28 cellular contexts compared by ENCODE assay signal in genomic region chr1:5809207-5809788, GRCh38.
"Had no signal": no experiment of that assay in that cellular context is flagged by ENCODE, and none has a peak within 500 bp of the region (broad histone marks: within the 10 kb centered on the region; RNA-seq: fewer than 3 reads in every experiment).

No MANE protein-coding gene starts in this region.

- ATAC-seq: activated CD8-positive, alpha-beta T cell treated with anti-CD3 and anti-CD28 coated beads, Interleukin-2, amount 10 ng/mL, durations not matched to agents 7 days and 5 days; activated naive CD4-positive, alpha-beta T cell treated with anti-CD3 and anti-CD28 coated beads, Interleukin-2, amount 50 U/mL, for 72 hours; Panc1 had no signal

- H3K36me3 ChIP-seq: adrenal gland, MG63, SJCRH30, WERI-Rb-1 had no signal

- H3K27ac ChIP-seq: adrenal gland, SJCRH30, SK-N-MC, WERI-Rb-1 had no signal

- DNase-seq: activated CD4-positive, alpha-beta T cell treated with anti-CD3 and anti-CD28 coated beads for 1 hour; activated CD4-positive, alpha-beta T cell treated with anti-CD3 and anti-CD28 coated beads for 48 hours; activated CD4-positive, alpha-beta T cell treated with anti-CD3 and anti-CD28 coated beads, Interleukin-2, amount 50 U/mL, for 4 hours; activated CD4-positive, CD25-positive, alpha-beta regulatory T cell; activated CD8-positive, alpha-beta T cell treated with anti-CD3 and anti-CD28 coated beads, Interleukin-2, amount 10 ng/mL, durations not matched to agents 7 days and 5 days; activated gamma-delta T cell treated with Interleukin-2 at 50 U/mL for 16 hours; activated naive CD4-positive, alpha-beta T cell treated with anti-CD3 and anti-CD28 coated beads for 36 hours; activated T-cell treated with anti-CD3 and anti-CD28 coated beads, Interleukin-2, amount 50 U/mL, for 24 hours; adrenal gland; anterior cingulate cortex; caudate nucleus; cerebellar nuclear complex; MG63; NCI-H1048; NCI-H1105 treated with DMSO at 0.1 percent for 48 hours; NCI-H1436; NCI-H1694; NCI-H1930; NCI-H2081 treated with DMSO at 0.1 percent for 48 hours; NCI-H226; SHP77; SJCRH30; T1000; WERI-Rb-1 had no signal

- H3K27me3 ChIP-seq: adrenal gland had no signal

- H3K4me3 ChIP-seq: adrenal gland, MG63, SJCRH30, SK-N-MC had no signal

- H3K27ac Mint-ChIP-seq: activated CD8-positive, alpha-beta T cell treated with anti-CD3 and anti-CD28 coated beads, Interleukin-2, amount 10 ng/mL, durations not matched to agents 7 days and 5 days; activated naive CD4-positive, alpha-beta T cell treated with anti-CD3 and anti-CD28 coated beads for 36 hours; activated naive CD4-positive, alpha-beta T cell treated with anti-CD3 and anti-CD28 coated beads, Interleukin-2, amount 50 U/mL, for 72 hours; activated T-cell treated with anti-CD3 and anti-CD28 coated beads, Interleukin-2, amount 50 U/mL, for 24 hours; brain had no signal

- H3K36me3 Mint-ChIP-seq: activated naive CD4-positive, alpha-beta T cell treated with anti-CD3 and anti-CD28 coated beads, Interleukin-2, amount 50 U/mL, for 72 hours; brain had no signal

- H3K9me3 ChIP-seq: adrenal gland, MG63, SJCRH30 had no signal

- H3K4me3 Mint-ChIP-seq: activated CD8-positive, alpha-beta T cell treated with anti-CD3 and anti-CD28 coated beads, Interleukin-2, amount 10 ng/mL, durations not matched to agents 7 days and 5 days; activated naive CD4-positive, alpha-beta T cell treated with anti-CD3 and anti-CD28 coated beads for 36 hours; activated T-cell treated with anti-CD3 and anti-CD28 coated beads, Interleukin-2, amount 50 U/mL, for 24 hours; brain had no signal

- H3K4me1 ChIP-seq: adrenal gland had no signal

- H3K9me3 Mint-ChIP-seq: activated naive CD4-positive, alpha-beta T cell treated with anti-CD3 and anti-CD28 coated beads for 36 hours; activated naive CD4-positive, alpha-beta T cell treated with anti-CD3 and anti-CD28 coated beads, Interleukin-2, amount 50 U/mL, for 72 hours; activated T-cell treated with anti-CD3 and anti-CD28 coated beads, Interleukin-2, amount 50 U/mL, for 24 hours had no signal
